Comparison of ENCODE assay signal across 17 cellular contexts in genomic region chr4:128298852-128299251, GRCh38. TPM values are rescaled to one million over a fixed set of nuclear protein-coding genes. Genes with fewer than 3 reads are reported as not detected.
DNase-seq lines count a peak whose midpoint lies in the region; ATAC-seq and TF ChIP-seq lines count a peak whose summit lies in the region.
"Had no signal": no experiment of that assay in that cellular context is flagged by ENCODE, and none has a peak within 500 bp of the region (broad histone marks: within the 10 kb centered on the region; RNA-seq: fewer than 3 reads in every experiment).

No MANE protein-coding gene starts in this region.

- H3K9me3 ChIP-seq in BE2C, result no peaks in the 10 kb centered on the region
- no peaks in the 10 kb centered on the region for H3K9me3 ChIP-seq in endodermal cell (ENCODE audit: control insufficient read depth, low read length)
- no peaks in the 10 kb centered on the region for H3K9me3 ChIP-seq in HAP-1
- H3K9me3 ChIP-seq in smooth muscle cell (replicated peaks; ENCODE audit: low read depth), result no peaks in the 10 kb centered on the region
- H3K9me3 ChIP-seq: uterus had no signal

- H3K27me3 ChIP-seq in BE2C (no peaks in the 10 kb centered on the region), endodermal cell (ENCODE audit: control insufficient read depth, insufficient read depth, low read length, poor library complexity, severe bottlenecking) (no peaks in the 10 kb centered on the region), HAP-1 (ENCODE audit: low read depth) (no peaks in the 10 kb centered on the region), smooth muscle cell (ENCODE audit: low read depth) (no peaks in the 10 kb centered on the region)
- H3K27me3 ChIP-seq: uterus had no signal

- H3K36me3 ChIP-seq in BE2C (no peaks in the 10 kb centered on the region), endodermal cell (ENCODE audit: control insufficient read depth, insufficient read depth, low read length) (no peaks in the 10 kb centered on the region), HAP-1 (replicated peaks) (no peaks in the 10 kb centered on the region), smooth muscle cell (ENCODE audit: low read depth) (no peaks in the 10 kb centered on the region)
- H3K36me3 ChIP-seq: uterus had no signal

- peaks cover 18% of the 10 kb centered on the region for H3K4me1 Mint-ChIP-seq in endodermal cell

- no peak overlapping the region for H3K9ac ChIP-seq in endodermal cell (ENCODE audit: extremely low read depth, low read length, poor library complexity, severe bottlenecking)
- no peak overlapping the region for H3K9ac ChIP-seq in smooth muscle cell (ENCODE audit: low read depth)

- DNase-seq in BE2C, result no peak
- no peak for DNase-seq in endodermal cell
- no peak for DNase-seq in C1 segment of cervical spinal cord (lab: John Stamatoyannopoulos, UW)
- DNase-seq in HAP-1 (ENCODE audit: low spot score in 2 of 2), result no peak
- DNase-seq in GM19238 (ENCODE audit: insufficient read length, low spot score), result no peak
- no peak for DNase-seq in smooth muscle cell (lab: John Stamatoyannopoulos, UW; ENCODE audit: unreplicated experiment)
- DNase-seq: activated CD4-positive, alpha-beta T cell treated with anti-CD3 and anti-CD28 coated beads, Interleukin-2, amount 50 U/mL, for 48 hours; activated effector memory CD4-positive, alpha-beta T cell treated with Interleukin-2 at 50 U/mL for 16 hours; DMS79 treated with DMSO at 0.1 percent for 48 hours; foreskin fibroblast; NCI-H1092 treated with DMSO at 0.1 percent for 48 hours; stimulated activated CD4-positive, alpha-beta T cell treated with anti-CD3 and anti-CD28 coated beads, Interleukin-4, amount 100 ng/mL, for 1 hour; stimulated activated naive CD4-positive, alpha-beta T cell; uterus had no signal

- H3K27ac Mint-ChIP-seq in endodermal cell, result no peak overlapping the region
- H3K27ac Mint-ChIP-seq: T-helper 1 cell treated with Interleukin-12 subunit alpha and Interleukin-12 subunit beta and Interleukin-4 antibody, amounts not matched to agents 30 μg/mL and 1 μg/mL, for 36 hours had no signal

- H4K20me1 ChIP-seq in smooth muscle cell (ENCODE audit: low read depth), result no peaks in the 10 kb centered on the region

- no peaks in the 10 kb centered on the region for H3K36me3 Mint-ChIP-seq in endodermal cell (ENCODE audit: low read depth)

- no peak overlapping the region for H3K4me3 ChIP-seq in BE2C (ENCODE audit: low read depth, low read length)
- H3K4me3 ChIP-seq in endodermal cell (ENCODE audit: low read length), result no peak overlapping the region
- H3K4me3 ChIP-seq in HAP-1, result no peak overlapping the region
- H3K4me3 ChIP-seq in smooth muscle cell, result no peak overlapping the region
- H3K4me3 ChIP-seq: uterus had no signal

- H3F3A ChIP-seq in smooth muscle cell (ENCODE audit: low read depth), result no peaks in the 10 kb centered on the region

- H3K4me2 ChIP-seq in smooth muscle cell, result no peak overlapping the region

- H3K79me2 ChIP-seq in smooth muscle cell (ENCODE audit: low read depth), result no peaks in the 10 kb centered on the region

- no peaks in the 10 kb centered on the region for H3K4me1 ChIP-seq in BE2C
- H3K4me1 ChIP-seq in endodermal cell (ENCODE audit: control insufficient read depth, insufficient read depth, low read length), result no peaks in the 10 kb centered on the region
- H3K4me1 ChIP-seq in HAP-1, result peaks cover 6% of the 10 kb centered on the region; the same call in 1 of the 2 replicates
- no peaks in the 10 kb centered on the region for H3K4me1 ChIP-seq in smooth muscle cell (ENCODE audit: low read depth)
- H3K4me1 ChIP-seq: uterus had no signal

- H3K4me3 Mint-ChIP-seq in endodermal cell, result no peak overlapping the region
- H3K4me3 Mint-ChIP-seq: T-helper 1 cell treated with Interleukin-12 subunit alpha and Interleukin-12 subunit beta and Interleukin-4 antibody, amounts not matched to agents 30 μg/mL and 1 μg/mL, for 36 hours had no signal

- ATAC-seq in GM18868 (IDR thresholded peaks at IDR 0.05; ENCODE audit: unreplicated experiment) (peak; percentile 71), HG03469 (IDR thresholded peaks at IDR 0.05; ENCODE audit: unreplicated experiment) (peak; percentile 63)

- H3K27me3 Mint-ChIP-seq in endodermal cell (ENCODE audit: insufficient read depth), result no peaks in the 10 kb centered on the region

- no peaks in the 10 kb centered on the region for H3K9me3 Mint-ChIP-seq in endodermal cell
- H3K9me3 Mint-ChIP-seq: T-helper 1 cell treated with Interleukin-12 subunit alpha and Interleukin-12 subunit beta and Interleukin-4 antibody, amounts not matched to agents 30 μg/mL and 1 μg/mL, for 36 hours had no signal

- no peak overlapping the region for H2AFZ ChIP-seq in smooth muscle cell (ENCODE audit: low read depth)

- 0 out of 2 replicates have a peak, but pooled peaks have one; percentile 12 for TF ChIP-seq CTCF in BE2C (IDR thresholded peaks at IDR 0.05; ENCODE audit: low read depth, low read length)
- TF ChIP-seq CTCF in endodermal cell (conservative IDR thresholded peaks at IDR 0.05), result peak; percentile 40
- no peak for TF ChIP-seq CTCF in smooth muscle cell (IDR thresholded peaks at IDR 0.05; ENCODE audit: borderline replicate concordance, insufficient read depth, poor library complexity, severe bottlenecking)

- 95 to 100% methylated on average over 1 of the region's 2 CpGs for WGBS in endodermal cell (ENCODE audit: insufficient coverage in 1 of 2, insufficient read length in 1 of 2), 2 experiments
- 97% methylated on average over 2 of the region's 2 CpGs for WGBS in smooth muscle cell (ENCODE audit: low lambda C conversion rate)

- in situ Hi-C loops in HAP-1 (cut with MboI; ENCODE audit: low sequenced_read_pairs), result no loop called here

- H3K27ac ChIP-seq in endodermal cell (ENCODE audit: low read depth, low read length) (no peak overlapping the region), smooth muscle cell (ENCODE audit: low read depth) (no peak overlapping the region)
- H3K27ac ChIP-seq: uterus had no signal

RNA-seq across cellular contexts. Expression of gene PGRMC2, which starts 11.2 kb away (rescaled TPM):
- 74.4 TPM for polyA plus RNA-seq in BE2C (2012; ENCODE audit: insufficient read depth, insufficient read length, low read depth)
- total RNA-seq in endodermal cell, result 10 to 100 TPM; 57.0 to 68.5 TPM
- polyA plus RNA-seq in endodermal cell (2013, experiment 1 of 2), result 68.7 TPM
- polyA plus RNA-seq in endodermal cell (2013, experiment 2 of 2), result 70.6 TPM
- 56.7 and 60.1 TPM in 2 replicates for total RNA-seq in smooth muscle cell
- 52.1 and 63.1 TPM in 2 replicates for polyA plus RNA-seq in smooth muscle cell
